18 cellular contexts compared by ENCODE assay signal in genomic region chr13:97266328-97266727, GRCh38. TPM values are rescaled to one million over a fixed set of nuclear protein-coding genes. Genes with fewer than 3 reads are reported as not detected.
DNase-seq lines count a peak whose midpoint lies in the region; ATAC-seq, FAIRE-seq and TF ChIP-seq lines count a peak whose summit lies in the region.
"Had no signal": no experiment of that assay in that cellular context is flagged by ENCODE, and none has a peak within 500 bp of the region (broad histone marks: within the 10 kb centered on the region; RNA-seq: fewer than 3 reads in every experiment).

No MANE protein-coding gene starts in this region.

- peak overlapping the region; percentile 23 for H2BK12ac ChIP-seq in trophoblast cell (ENCODE audit: low read length)

- no peaks in the 10 kb centered on the region for H3K27me3 Mint-ChIP-seq in activated T-helper 17 cell treated with anti-CD3 and anti-CD28 coated beads, Interleukin-2, amount 50 U/mL, for 72 hours
- no peaks in the 10 kb centered on the region for H3K27me3 Mint-ChIP-seq in activated T-cell treated with anti-CD3 and anti-CD28 coated beads, Interleukin-2, amount 50 U/mL, for 72 hours (ENCODE audit: low read depth)

- H3K79me2 ChIP-seq in endothelial cell of umbilical vein (ENCODE audit: control insufficient read depth, insufficient read depth, low read length) (peaks cover 71% of the 10 kb centered on the region), trophoblast cell (ENCODE audit: control insufficient read depth, insufficient read depth, low read length, poor library complexity) (peaks cover 24% of the 10 kb centered on the region)

- no peak overlapping the region for H3K23ac ChIP-seq in trophoblast cell (ENCODE audit: low read length)

- H4K20me1 ChIP-seq in endothelial cell of umbilical vein (replicated peaks; ENCODE audit: control insufficient read depth, extremely low read depth, insufficient read depth, low read length), result no peaks in the 10 kb centered on the region

- peaks cover 17% of the 10 kb centered on the region for H3K36me3 Mint-ChIP-seq in activated T-helper 17 cell treated with anti-CD3 and anti-CD28 coated beads, Interleukin-2, amount 50 U/mL, for 72 hours (ENCODE audit: low read depth)
- H3K36me3 Mint-ChIP-seq in activated T-cell treated with anti-CD3 and anti-CD28 coated beads, Interleukin-2, amount 50 U/mL, for 72 hours (ENCODE audit: insufficient read depth in 2 of 2), result peaks cover 4 to 6% of the 10 kb centered on the region in 2 donors

- FAIRE-seq in endothelial cell of umbilical vein (lab: Jason Lieb, UNC), result no peak

- H3K9me3 ChIP-seq in endothelial cell of umbilical vein (replicated peaks; ENCODE audit: control insufficient read depth, insufficient read depth, low read length) (no peaks in the 10 kb centered on the region), trophoblast cell (ENCODE audit: insufficient read depth, low read depth, low read length) (no peaks in the 10 kb centered on the region)

- CTCF ChIA-PET in endothelial cell of umbilical vein (lab: Charles Lee), result interaction anchor here (0.5 to 4.1 kb wide), 15 partner anchors 9 to 156 kb away, joined by 3 to 29 read pairs (median 5); no protein-coding TSS in a partner anchor

- no peak for TF ChIP-seq POLR2A in endothelial cell of umbilical vein (IDR thresholded peaks at IDR 0.05; ENCODE audit: low read depth, low read length)

- H2AFZ ChIP-seq in endothelial cell of umbilical vein (ENCODE audit: low read depth, low read length), result no peak overlapping the region
- H2AFZ ChIP-seq in trophoblast cell (ENCODE audit: insufficient read depth, low read length, poor library complexity), result no peak overlapping the region

- H4K8ac ChIP-seq in trophoblast cell (ENCODE audit: low read depth, low read length), result peak overlapping the region; percentile 3

- no peak overlapping the region for H4K12ac ChIP-seq in trophoblast cell (ENCODE audit: low read depth, low read length)

- H3K79me1 ChIP-seq in trophoblast cell (ENCODE audit: low read length), result peaks cover 18% of the 10 kb centered on the region

- dilution Hi-C loops in endothelial cell of umbilical vein (cut with MboI; ENCODE audit: extremely low pct_ligation_motif_present, low sequenced_read_pairs), result no loop called here

- H3K4me2 ChIP-seq in endothelial cell of umbilical vein (ENCODE audit: insufficient read depth, low read length) (peak overlapping the region; percentile 45), trophoblast cell (ENCODE audit: low read length) (no peak overlapping the region)

- DNase-seq in DMS79 (lab: John Stamatoyannopoulos, UW) (peak; percentile 88), NCI-H524 (lab: John Stamatoyannopoulos, UW) (peak; percentile 72 to 86), endothelial cell of umbilical vein (ENCODE audit: low read depth, low spot score) (no peak), trophoblast cell (no peak), GM19238 (ENCODE audit: insufficient read length, low spot score) (no peak), 8988T (no peak)
- DNase-seq in activated T-cell treated with anti-CD3 and anti-CD28 coated beads, Interleukin-2, amount 50 U/mL, for 72 hours, result no peak
- DNase-seq: activated CD4-positive, alpha-beta T cell treated with anti-CD3 and anti-CD28 coated beads, Interleukin-2, amount 50 U/mL, for 1 hour; activated T-cell treated with anti-CD3 and anti-CD28 coated beads, Interleukin-2, amount 50 U/mL, for 4 hours; amniotic stem cell; Calu3; GF-D8; glutamatergic neuron; HCEC 1CT; NCI-H1092 treated with DMSO at 0.1 percent for 48 hours; OCI-M1; stimulated activated naive CD4-positive, alpha-beta T cell had no signal

- H3K4me1 ChIP-seq in endothelial cell of umbilical vein (ENCODE audit: control insufficient read depth, extremely low read depth, insufficient read depth, low read length) (peaks cover 66% of the 10 kb centered on the region), trophoblast cell (ENCODE audit: control insufficient read depth in 1 of 2, insufficient read depth in 2 of 2, low read length in 2 of 2) (peaks cover 24 to 33% of the 10 kb centered on the region in 2 experiments)

- no peak overlapping the region for H3K14ac ChIP-seq in trophoblast cell (ENCODE audit: low read length)

- peak overlapping the region; percentile 3 for H3K18ac ChIP-seq in trophoblast cell (ENCODE audit: low read length)

- H3K4ac ChIP-seq in trophoblast cell (ENCODE audit: low read depth, low read length), result peak overlapping the region; percentile 34

- no peak overlapping the region for H3K4me3 Mint-ChIP-seq in activated T-helper 17 cell treated with anti-CD3 and anti-CD28 coated beads, Interleukin-2, amount 50 U/mL, for 72 hours
- H3K4me3 Mint-ChIP-seq in activated T-cell treated with anti-CD3 and anti-CD28 coated beads, Interleukin-2, amount 50 U/mL, for 72 hours, result no peak overlapping the region
- H3K4me3 Mint-ChIP-seq: activated T-cell treated with anti-CD3 and anti-CD28 coated beads, Interleukin-2, amount 50 U/mL, for 4 hours had no signal

- H3K9me3 Mint-ChIP-seq in activated T-helper 17 cell treated with anti-CD3 and anti-CD28 coated beads, Interleukin-2, amount 50 U/mL, for 72 hours, result no peaks in the 10 kb centered on the region
- H3K9me3 Mint-ChIP-seq in activated T-cell treated with anti-CD3 and anti-CD28 coated beads, Interleukin-2, amount 50 U/mL, for 72 hours, result peaks cover 0 to 2% of the 10 kb centered on the region in 2 donors
- H3K9me3 Mint-ChIP-seq: activated T-cell treated with anti-CD3 and anti-CD28 coated beads, Interleukin-2, amount 50 U/mL, for 4 hours had no signal

- H3K36me3 ChIP-seq in endothelial cell of umbilical vein (ENCODE audit: control insufficient read depth in 2 of 2, extremely low read depth in 1 of 2, insufficient read depth in 2 of 2, low read length in 2 of 2) (no peaks in the 10 kb centered on the region), trophoblast cell (ENCODE audit: control insufficient read depth in 1 of 2, insufficient read depth in 2 of 2, low read length in 2 of 2) (peaks cover 8 to 9% of the 10 kb centered on the region in 2 experiments)

- H2AK5ac ChIP-seq in trophoblast cell (ENCODE audit: low read length), result peak overlapping the region; percentile 15

- peak overlapping the region; percentile 35 for H3K9ac ChIP-seq in endothelial cell of umbilical vein (replicated peaks; ENCODE audit: extremely low read depth, insufficient read depth, low read length)
- no peak overlapping the region for H3K9ac ChIP-seq in trophoblast cell (ENCODE audit: low read length)

- no peaks in the 10 kb centered on the region for H3K9me1 ChIP-seq in endothelial cell of umbilical vein (replicated peaks; ENCODE audit: control insufficient read depth, extremely low read depth, insufficient read depth, low read length)

- no peak overlapping the region for H4K91ac ChIP-seq in trophoblast cell (ENCODE audit: low read depth, low read length)

- H3K27me3 ChIP-seq in endothelial cell of umbilical vein (ENCODE audit: control insufficient read depth in 2 of 2, insufficient read depth in 2 of 2, low read length in 2 of 2) (no peaks in the 10 kb centered on the region), trophoblast cell (ENCODE audit: insufficient read depth, low read length) (no peaks in the 10 kb centered on the region)

- H3K27ac Mint-ChIP-seq in activated T-helper 17 cell treated with anti-CD3 and anti-CD28 coated beads, Interleukin-2, amount 50 U/mL, for 72 hours, result no peak overlapping the region
- H3K27ac Mint-ChIP-seq in activated T-cell treated with anti-CD3 and anti-CD28 coated beads, Interleukin-2, amount 50 U/mL, for 72 hours, result no peak overlapping the region

- no peak for ATAC-seq in activated T-helper 17 cell treated with anti-CD3 and anti-CD28 coated beads, Interleukin-2, amount 50 U/mL, for 72 hours (replicated peaks)
- ATAC-seq in activated T-cell treated with anti-CD3 and anti-CD28 coated beads, Interleukin-2, amount 50 U/mL, for 72 hours (replicated peaks in 1 of 2), result no peak
- ATAC-seq: activated T-cell treated with anti-CD3 and anti-CD28 coated beads, Interleukin-2, amount 50 U/mL, for 4 hours had no signal

- no TSS peak for BruUV-seq in endothelial cell of umbilical vein (replicated peaks; lab: Mats Ljungman, UMichigan)

- POLR2A ChIA-PET in endothelial cell of umbilical vein (lab: Charles Lee), result interaction anchor here (1.0 to 1.4 kb wide), 3 partner anchors 25 to 44 kb away, joined by 3 to 4 read pairs (median 3); partner anchors contain the start of gene MBNL2

- no peak overlapping the region for H2BK120ac ChIP-seq in trophoblast cell (ENCODE audit: insufficient read depth, low read length, poor library complexity)

- no peak overlapping the region for H2BK5ac ChIP-seq in trophoblast cell (ENCODE audit: low read depth, low read length, poor library complexity)

- H3K27ac ChIP-seq in endothelial cell of umbilical vein (ENCODE audit: insufficient read depth, low read depth, low read length) (peak overlapping the region; percentile 55), trophoblast cell (ENCODE audit: low read depth, low read length) (peak overlapping the region; percentile 3)

- peaks cover 17% of the 10 kb centered on the region for H3K4me1 Mint-ChIP-seq in activated T-helper 17 cell treated with anti-CD3 and anti-CD28 coated beads, Interleukin-2, amount 50 U/mL, for 72 hours
- H3K4me1 Mint-ChIP-seq in activated T-cell treated with anti-CD3 and anti-CD28 coated beads, Interleukin-2, amount 50 U/mL, for 72 hours (ENCODE audit: low read depth), result peaks cover 19% of the 10 kb centered on the region

- no peak for TF ChIP-seq CTCF in endothelial cell of umbilical vein (IDR thresholded peaks at IDR 0.05; ENCODE audit: extremely low read depth in 1 of 2, insufficient read depth in 1 of 2, low read depth in 1 of 2, low read length in 2 of 2)

- WGBS in trophoblast cell (ENCODE audit: extremely low coverage, insufficient coverage, insufficient read length), result no CpG with 5 or more reads among the region's 8 CpGs

- intact Hi-C loops in endothelial cell of umbilical vein (cut with micrococcal nuclease), result no loop called here

- H3K4me3 ChIP-seq in endothelial cell of umbilical vein (replicated peaks in 1 of 3; ENCODE audit: insufficient read depth in 1 of 3, low read depth in 1 of 3, low read length in 3 of 3) (no peak overlapping the region), trophoblast cell (ENCODE audit: low read depth, low read length) (no peak overlapping the region)

TF ChIP-seq in endothelial cell of umbilical vein, 7 proteins besides CTCF, POLR2A, EP300 and RAD21 (continues in another document):
- no peak for TF ChIP-seq MYC (IDR thresholded peaks at IDR 0.05; ENCODE audit: low read depth, low read length)

RNA-seq across cellular contexts. Expression of gene MBNL2, which starts 44.2 kb away (rescaled TPM):
- 75.6 and 76.5 TPM in 2 replicates for total RNA-seq in endothelial cell of umbilical vein
- polyA plus RNA-seq in endothelial cell of umbilical vein, result 23.2 and 32.9 TPM in 2 replicates
- 28.8 and 30.4 TPM in 2 replicates for polyA plus RNA-seq in endothelial cell of umbilical vein (2011; cell fraction: cytosol; rRNA removed)
- polyA plus RNA-seq in endothelial cell of umbilical vein (2011; cell fraction: nucleus; rRNA removed), result 49.5 and 54.3 TPM in 2 replicates
- polyA plus RNA-seq in endothelial cell of umbilical vein (2012), result 57.3 and 67.5 TPM in 2 replicates
- polyA minus RNA-seq in endothelial cell of umbilical vein, result 99.8 and 107 TPM in 2 replicates
- 27.8 TPM for polyA minus RNA-seq in endothelial cell of umbilical vein (2011; cell fraction: cytosol; rRNA and poly(A)+ RNA removed)
- 148 and 189 TPM in 2 replicates for polyA minus RNA-seq in endothelial cell of umbilical vein (2011; cell fraction: nucleus; rRNA and poly(A)+ RNA removed)
- 173 and 175 TPM in 2 replicates for polyA plus RNA-seq in trophoblast cell (2013)
- 10 to 100 TPM; 13.4 to 27.2 TPM for total RNA-seq in activated T-helper 17 cell treated with anti-CD3 and anti-CD28 coated beads, Interleukin-2, amount 50 U/mL, for 72 hours
- 10 to 100 TPM; 14.9 to 26.9 TPM for total RNA-seq in activated T-cell treated with anti-CD3 and anti-CD28 coated beads, Interleukin-2, amount 50 U/mL, for 72 hours

Comparison
In these comparisons a context has a peak if more than half of its experiments do, and no peak if none do; other contexts are left out.
1. DNase-seq: peak in DMS79 (single experiment) and NCI-H524 (2 of 2); none in endothelial cell of umbilical vein (single experiment), trophoblast cell (0 of 2), GM19238 (single experiment), 8988T (single experiment) and activated T-cell treated with anti-CD3 and anti-CD28 coated beads, Interleukin-2, amount 50 U/mL, for 72 hours (0 of 2).